In genomic region chrX:125202486-125203378, GRCh38 we compare ENCODE assay signal across 8 cellular contexts.
DNase-seq lines count a peak whose midpoint lies in the region; ATAC-seq, FAIRE-seq and TF ChIP-seq lines count a peak whose summit lies in the region.

No MANE protein-coding gene starts in this region.

- no peak for ATAC-seq in HG02981 (IDR thresholded peaks at IDR 0.05; ENCODE audit: unreplicated experiment)
- no peak for ATAC-seq in HG03571 (IDR thresholded peaks at IDR 0.05; ENCODE audit: unreplicated experiment)

- 22 to 30% (median 28%) methylated on average over 41 of the region's 41 CpGs for WGBS in ovary, 3 donors

- DNase-seq in COLO668 (lab: John Stamatoyannopoulos, UW; ENCODE audit: unreplicated experiment) (peak; percentile 54), MG63 (no peak), colonic mucosa (no peak), ovary (no peak), GM19239 (ENCODE audit: insufficient read length, low spot score) (no peak), midbrain (lab: John Stamatoyannopoulos, UW) (no peak)

- no peak for TF ChIP-seq POLR2A in ovary (IDR thresholded peaks at IDR 0.05)

- intact Hi-C loops in colonic mucosa (cut with DNase I) (no loop called here), ovary (cut with DNase I) (loop anchor here in 1 of 4 donors (10.0 kb wide), 1 partner anchor 58 kb away; no protein-coding TSS in a partner anchor)

- no peak for FAIRE-seq in GM19239 (lab: Jason Lieb, UNC)

- H3K27me3 ChIP-seq in MG63 (no peaks in the 10 kb centered on the region; the same call in 1 of the 2 replicates), colonic mucosa (peaks cover 5% of the 10 kb centered on the region), ovary (no peaks in the 10 kb centered on the region)

- H3K4me3 ChIP-seq in MG63, result peak overlapping the region; percentile 51
- H3K4me3 ChIP-seq in colonic mucosa, result peak overlapping the region; percentile 8
- peak overlapping the region; percentile 1 for H3K4me3 ChIP-seq in ovary

- no peak overlapping the region for H3K9ac ChIP-seq in colonic mucosa (ENCODE audit: low read depth in 2 of 2, low read length in 2 of 2)

- TF ChIP-seq EP300 in ovary (IDR thresholded peaks at IDR 0.05), result no peak

- TF ChIP-seq CTCF in colonic mucosa (IDR thresholded peaks at IDR 0.05) (no peak), ovary (IDR thresholded peaks at IDR 0.05) (no peak)

- H3K27ac ChIP-seq in colonic mucosa (no peak overlapping the region), ovary (no peak overlapping the region)

- no peaks in the 10 kb centered on the region for H3K9me3 ChIP-seq in MG63
- H3K9me3 ChIP-seq in colonic mucosa, result no peaks in the 10 kb centered on the region
- H3K9me3 ChIP-seq in ovary, result no peaks in the 10 kb centered on the region

- H3K36me3 ChIP-seq in MG63 (no peaks in the 10 kb centered on the region), colonic mucosa (no peaks in the 10 kb centered on the region), ovary (no peaks in the 10 kb centered on the region)

- H3K4me1 ChIP-seq in colonic mucosa (no peaks in the 10 kb centered on the region), ovary (ENCODE audit: insufficient read depth) (no peaks in the 10 kb centered on the region)

Comparison
In these comparisons a context has a peak if more than half of its experiments do, and no peak if none do; other contexts are left out.
1. H3K4me3 ChIP-seq: peak in every context shown above with its lines; median percentile 51 in MG63; 8 in colonic mucosa; 1 in ovary.